In the genomic region with DNA sequence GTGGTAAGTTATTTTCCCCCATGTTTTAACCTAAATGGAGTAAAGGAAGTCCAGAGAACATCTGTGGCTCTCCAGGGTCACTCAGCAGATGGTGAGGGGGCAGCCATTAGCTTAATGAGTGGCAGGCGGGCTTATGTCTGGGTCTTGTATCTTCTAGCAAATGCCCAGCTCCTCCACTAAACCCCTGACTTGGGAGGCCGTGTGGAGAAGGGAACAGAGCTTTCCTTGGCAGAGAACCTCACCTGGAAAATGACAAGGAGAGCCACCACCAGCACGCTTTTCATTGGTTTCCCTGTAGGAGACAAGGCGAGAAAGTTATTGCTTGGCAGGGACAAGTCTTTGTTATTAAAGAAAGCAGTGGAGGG, we compare ENCODE assay signal across 1 cellular context.
TF ChIP-seq lines count a peak whose summit lies in the region.

No MANE protein-coding gene starts in this region.

TF ChIP-seq in HepG2, 621 proteins besides CTCF, POLR2A, EP300 and RAD21:
- no peak for TF ChIP-seq ZNF891 (CRISPR knock-in tag; IDR thresholded peaks at IDR 0.05)
- no peak for TF ChIP-seq SOX5 (CRISPR knock-in tag; IDR thresholded peaks at IDR 0.05; ENCODE audit: borderline replicate concordance)
- TF ChIP-seq HCFC1 (IDR thresholded peaks at IDR 0.05; ENCODE audit: low read depth, low read length), result no peak
- no peak for TF ChIP-seq JUND (CRISPR knock-in tag; IDR thresholded peaks at IDR 0.05)
- TF ChIP-seq ZNF75D (CRISPR knock-in tag; IDR thresholded peaks at IDR 0.05; ENCODE audit: borderline replicate concordance), result no peak
- TF ChIP-seq SATB2 (CRISPR knock-in tag; IDR thresholded peaks at IDR 0.05), result no peak
- TF ChIP-seq ATM (IDR thresholded peaks at IDR 0.05; ENCODE audit: borderline replicate concordance), result no peak
- TF ChIP-seq ZNF576 (CRISPR knock-in tag; IDR thresholded peaks at IDR 0.05), result no peak
- no peak for TF ChIP-seq PRPF4 (IDR thresholded peaks at IDR 0.05; ENCODE audit: low read depth, low read length, poor library complexity, severe bottlenecking)
- TF ChIP-seq JDP2 (CRISPR knock-in tag; IDR thresholded peaks at IDR 0.05; ENCODE audit: borderline replicate concordance), result no peak
- no peak for TF ChIP-seq NFE2L1 (CRISPR knock-in tag; IDR thresholded peaks at IDR 0.05; ENCODE audit: borderline replicate concordance)
- TF ChIP-seq ZNF792 (CRISPR knock-in tag; IDR thresholded peaks at IDR 0.05), result no peak
TF ChIP-seq in HepG2: peak in this region for 0.
